In genomic region chr16:47611042-47611441, GRCh38 we compare ENCODE assay signal across 23 cellular contexts.
"Had no signal": no experiment of that assay in that cellular context is flagged by ENCODE, and none has a peak within 500 bp of the region (broad histone marks: within the 10 kb centered on the region; RNA-seq: fewer than 3 reads in every experiment).

No MANE protein-coding gene starts in this region.

- H3K4me1 ChIP-seq: esophagus squamous epithelium, gastroesophageal sphincter, right lobe of liver, testis, tibial nerve had no signal

- H3K36me3 ChIP-seq: right lobe of liver had no signal

- ATAC-seq: gastroesophageal sphincter; left cardiac atrium; left ventricle myocardium superior; right lobe of liver; stimulated activated naive B cell treated with anti-CD40 and anti-IgM and Interleukin-4, amounts not matched to agents 10 μg/mL and 1 μg/mL and 100 μg/mL, for 72 hours; stimulated activated naive CD8-positive, alpha-beta T cell treated with anti-CD3 and anti-CD28 coated beads, Interleukin-15, amount 100 ng/mL, for 72 hours had no signal

- H3K27me3 ChIP-seq: esophagus squamous epithelium, gastroesophageal sphincter, right lobe of liver, testis, tibial nerve had no signal

- H3K9me3 ChIP-seq: esophagus squamous epithelium, gastroesophageal sphincter, psoas muscle, right lobe of liver, testis had no signal

- H3K27ac Mint-ChIP-seq: nephron progenitor cell had no signal

- H3K4me3 Mint-ChIP-seq: nephron progenitor cell; stimulated activated naive B cell treated with anti-CD40 and anti-IgM and Interleukin-4, amounts not matched to agents 10 μg/mL and 1 μg/mL and 100 μg/mL, for 72 hours; stimulated activated naive CD8-positive, alpha-beta T cell treated with anti-CD3 and anti-CD28 coated beads, Interleukin-15, amount 100 ng/mL, for 72 hours had no signal

- H3K27ac ChIP-seq: epithelial cell of prostate, esophagus squamous epithelium, gastroesophageal sphincter, psoas muscle, right lobe of liver, testis, tibial nerve had no signal

- H3K4me3 ChIP-seq: esophagus squamous epithelium, gastroesophageal sphincter, lung, psoas muscle, right lobe of liver, testis, tibial nerve had no signal

- H3K4me1 Mint-ChIP-seq: nephron progenitor cell; stimulated activated naive CD8-positive, alpha-beta T cell treated with anti-CD3 and anti-CD28 coated beads, Interleukin-15, amount 100 ng/mL, for 72 hours had no signal

- DNase-seq: cortex of kidney; effector memory CD4-positive, alpha-beta T cell; esophagus squamous epithelium; foreskin fibroblast; kidney; left cardiac atrium; left ventricle myocardium superior; mesenchymal stem cell; midbrain; nephron progenitor cell; psoas muscle; retina; right lobe of liver; stimulated activated CD4-positive, alpha-beta T cell treated with anti-CD3 and anti-CD28 coated beads, Interleukin-15, amount 100 ng/mL, for 24 hours; stimulated activated CD4-positive, alpha-beta T cell treated with anti-CD3 and anti-CD28 coated beads, Interleukin-1b, Interleukin-23, amount 100 ng/mL, for 48 hours; stimulated activated CD4-positive, alpha-beta T cell treated with anti-CD3 and anti-CD28 coated beads, Interleukin-4, amount 100 ng/mL, for 24 hours; stimulated activated naive B cell treated with anti-CD40 and anti-IgM and Interleukin-4, amounts not matched to agents 10 μg/mL and 1 μg/mL and 100 μg/mL, for 72 hours; stimulated activated naive CD8-positive, alpha-beta T cell treated with anti-CD3 and anti-CD28 coated beads, Interleukin-15, amount 100 ng/mL, for 72 hours; testis had no signal

- H3K27me3 Mint-ChIP-seq: stimulated activated naive B cell treated with anti-CD40 and anti-IgM and Interleukin-4, amounts not matched to agents 10 μg/mL and 1 μg/mL and 100 μg/mL, for 72 hours; stimulated activated naive CD8-positive, alpha-beta T cell treated with anti-CD3 and anti-CD28 coated beads, Interleukin-15, amount 100 ng/mL, for 72 hours had no signal
